13 cellular contexts compared by ENCODE assay signal in the genomic region with DNA sequence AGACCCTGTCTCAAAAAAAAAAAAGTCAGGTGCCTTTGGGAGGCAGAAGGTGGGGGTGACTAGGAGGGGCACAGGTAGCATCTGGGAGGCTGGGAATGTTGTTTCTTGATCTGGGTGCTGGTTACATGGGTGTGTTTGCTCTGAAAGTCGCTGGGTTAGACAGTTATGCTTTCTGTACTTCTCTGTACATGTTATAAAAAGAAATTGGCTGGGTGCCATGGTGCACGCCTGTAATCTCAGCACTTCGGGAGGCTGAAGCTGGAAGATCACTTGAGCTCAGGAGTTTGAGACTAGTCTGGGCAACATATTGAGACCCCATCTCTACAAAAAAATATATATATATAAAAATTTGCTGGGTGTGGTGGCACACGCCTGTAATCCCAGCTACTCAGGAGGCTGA. TPM values are rescaled to one million over a fixed set of nuclear protein-coding genes. Genes with fewer than 3 reads are reported as not detected.
DNase-seq lines count a peak whose midpoint lies in the region; FAIRE-seq and TF ChIP-seq lines count a peak whose summit lies in the region.
"Had no signal": no experiment of that assay in that cellular context is flagged by ENCODE, and none has a peak within 500 bp of the region (broad histone marks: within the 10 kb centered on the region; RNA-seq: fewer than 3 reads in every experiment).

No MANE protein-coding gene starts in this region.

- H3K27ac ChIP-seq in CD4-positive, alpha-beta memory T cell (ENCODE audit: low read depth, low read length) = peak overlapping the region; percentile 58
- H3K27ac ChIP-seq in colonic mucosa = peak overlapping the region; percentile 93
- no peak overlapping the region for H3K27ac ChIP-seq in neural progenitor cell
- H3K27ac ChIP-seq: HL-60 had no signal

- TF ChIP-seq CTCF in colonic mucosa (IDR thresholded peaks at IDR 0.05) (no peak), neural progenitor cell (IDR thresholded peaks at IDR 0.05) (no peak), CD14-positive monocyte (IDR thresholded peaks at IDR 0.05) (no peak)

- H3K9ac ChIP-seq in colonic mucosa (ENCODE audit: low read depth in 2 of 2, low read length in 2 of 2) = peak overlapping the region in 1 of 2 donors; percentile 68
- peak overlapping the region; percentile 47 for H3K9ac ChIP-seq in mucosa of stomach (ENCODE audit: low read length)
- H3K9ac ChIP-seq in neural progenitor cell = no peak overlapping the region

- H2AFZ ChIP-seq in neural progenitor cell (replicated peaks) = no peak overlapping the region

- intact Hi-C loops in CD4-positive, alpha-beta memory T cell (cut with micrococcal nuclease) = no loop called here
- intact Hi-C loops in colonic mucosa (cut with DNase I) (no loop called here), CD14-positive monocyte (cut with micrococcal nuclease) (no loop called here)

- no peaks in the 10 kb centered on the region for H3K27me3 ChIP-seq in CD4-positive, alpha-beta memory T cell (ENCODE audit: insufficient read depth, low read length)
- H3K27me3 ChIP-seq in colonic mucosa (no peaks in the 10 kb centered on the region), mucosa of stomach (ENCODE audit: control insufficient read depth, insufficient read depth, low read length) (no peaks in the 10 kb centered on the region), neural progenitor cell (no peaks in the 10 kb centered on the region)

- no peak overlapping the region for H3K4me3 ChIP-seq in CD4-positive, alpha-beta memory T cell (ENCODE audit: low read length in 2 of 2)
- H3K4me3 ChIP-seq in colonic mucosa (no peak overlapping the region), mucosa of stomach (ENCODE audit: low read length) (no peak overlapping the region), neural progenitor cell (no peak overlapping the region)

- H3K9me3 ChIP-seq in CD4-positive, alpha-beta memory T cell (ENCODE audit: control insufficient read depth in 1 of 2, low read length in 2 of 2) = no peaks in the 10 kb centered on the region
- H3K9me3 ChIP-seq in colonic mucosa (no peaks in the 10 kb centered on the region), mucosa of stomach (ENCODE audit: control insufficient read depth, low read length) (no peaks in the 10 kb centered on the region), neural progenitor cell (ENCODE audit: low read depth) (no peaks in the 10 kb centered on the region)

- H3K4me1 ChIP-seq in CD4-positive, alpha-beta memory T cell (ENCODE audit: insufficient read depth, low read length) = peaks cover 98% of the 10 kb centered on the region
- peaks cover 36% of the 10 kb centered on the region for H3K4me1 ChIP-seq in colonic mucosa
- peaks cover 53% of the 10 kb centered on the region for H3K4me1 ChIP-seq in mucosa of stomach (ENCODE audit: control insufficient read depth, insufficient read depth, low read length)
- H3K4me1 ChIP-seq in neural progenitor cell = no peaks in the 10 kb centered on the region

- H3K9me3 Mint-ChIP-seq in CD4-positive, alpha-beta memory T cell = peaks cover 0 to 2% (median 0%) of the 10 kb centered on the region in 8 donors
- H3K9me3 Mint-ChIP-seq in neural progenitor cell = no peaks in the 10 kb centered on the region
- H3K9me3 Mint-ChIP-seq in CD14-positive monocyte = no peaks in the 10 kb centered on the region

- H3K36me3 ChIP-seq in CD4-positive, alpha-beta memory T cell (ENCODE audit: insufficient read depth, low read length) = no peaks in the 10 kb centered on the region
- H3K36me3 ChIP-seq in colonic mucosa = no peaks in the 10 kb centered on the region
- H3K36me3 ChIP-seq in mucosa of stomach (ENCODE audit: control insufficient read depth, insufficient read depth, low read length) = no peaks in the 10 kb centered on the region
- H3K36me3 ChIP-seq in neural progenitor cell = no peaks in the 10 kb centered on the region

- peak overlapping the region; percentile 91 to 98 (median 93) for H3K27ac Mint-ChIP-seq in CD4-positive, alpha-beta memory T cell
- H3K27ac Mint-ChIP-seq in neural progenitor cell (no peak overlapping the region), CD14-positive monocyte (peak overlapping the region in 3 of 7 donors; percentile 2 to 58 (median 13))

- H3K4me2 ChIP-seq in neural progenitor cell = no peak overlapping the region

- H3K36me3 Mint-ChIP-seq in CD4-positive, alpha-beta memory T cell = peaks cover 9 to 17% of the 10 kb centered on the region in 2 donors
- H3K36me3 Mint-ChIP-seq in neural progenitor cell = peaks cover 8% of the 10 kb centered on the region
- H3K36me3 Mint-ChIP-seq in CD14-positive monocyte = peaks cover 8 to 30% of the 10 kb centered on the region in 2 donors

- CTCF ChIA-PET in CD4-positive, alpha-beta memory T cell (lab: Charles Lee; ENCODE audit: partially characterized antibody) = interaction anchor here (0.9 to 11.5 kb wide), 5 partner anchors 12 to 106 kb away, joined by 3 to 179 read pairs (median 10); a partner anchor contains a TSS

- peaks cover 62% of the 10 kb centered on the region for H3K79me2 ChIP-seq in neural progenitor cell (ENCODE audit: low read depth)

- POLR2A ChIA-PET in CD4-positive, alpha-beta memory T cell (lab: Charles Lee; ENCODE audit: partially characterized antibody) = interaction anchor here (1.3 to 17.3 kb wide), 5 partner anchors 12 to 111 kb away, joined by 4 to 629 read pairs (median 5); a partner anchor contains a TSS

- DNase-seq in CD4-positive, alpha-beta memory T cell = peak in 2 of 5 donors; percentile 41 to 43
- DNase-seq in RPMI8226 (peak; percentile 71), colonic mucosa (peak; percentile 88), neural progenitor cell (ENCODE audit: low spot score) (no peak), CD14-positive monocyte (ENCODE audit: low spot score) (no peak), DMS53 (lab: John Stamatoyannopoulos, UW) (no peak), HTR-8/SVneo (ENCODE audit: insufficient read length, low spot score) (no peak)
- DNase-seq: cortex of kidney, NCI-H524 had no signal

- no peaks in the 10 kb centered on the region for H3F3A ChIP-seq in neural progenitor cell (ENCODE audit: low read depth)

- H3K27me3 Mint-ChIP-seq in CD4-positive, alpha-beta memory T cell = no peaks in the 10 kb centered on the region
- H3K27me3 Mint-ChIP-seq in neural progenitor cell (ENCODE audit: insufficient read depth, low read depth) (peaks cover 3% of the 10 kb centered on the region), CD14-positive monocyte (ENCODE audit: low read depth in 3 of 3) (peaks cover 0 to 2% (median under 1%) of the 10 kb centered on the region in 3 donors)

- no peak for FAIRE-seq in HTR-8/SVneo (lab: Jason Lieb, UNC)
- FAIRE-seq: frontal cortex, TTC549 had no signal

- peaks cover 54 to 89% (median 73%) of the 10 kb centered on the region in 4 donors for H3K4me1 Mint-ChIP-seq in CD4-positive, alpha-beta memory T cell
- peaks cover 3% of the 10 kb centered on the region for H3K4me1 Mint-ChIP-seq in neural progenitor cell
- peaks cover 28% of the 10 kb centered on the region for H3K4me1 Mint-ChIP-seq in CD14-positive monocyte

- peaks cover 45% of the 10 kb centered on the region for H4K20me1 ChIP-seq in neural progenitor cell (ENCODE audit: low read depth)

- H3K4me3 Mint-ChIP-seq in CD4-positive, alpha-beta memory T cell = peak overlapping the region in 7 of 8 donors; percentile 59 to 79 (median 68)
- no peak overlapping the region for H3K4me3 Mint-ChIP-seq in neural progenitor cell
- no peak overlapping the region for H3K4me3 Mint-ChIP-seq in CD14-positive monocyte

RNA-seq across cellular contexts. Expression of a gene that starts 15.1 kb away (rescaled TPM):
- total RNA-seq in CD4-positive, alpha-beta memory T cell = 100 to 1,000 TPM; 177 to 191 TPM
- polyA plus RNA-seq in CD4-positive, alpha-beta memory T cell = 100 to 1,000 TPM; 650 to 674 TPM
- total RNA-seq in colonic mucosa = 10 to 100 TPM; 63.2 to 91.2 TPM
- 26.2 and 68.3 TPM in 2 replicates for total RNA-seq in neural progenitor cell (ENCODE audit: low replicate concordance)
- 100 to 1,000 TPM in 1 of 2 donors, 10 to 100 TPM in 1; 96.4 to 120 TPM for polyA plus RNA-seq in CD14-positive monocyte

RNA-seq across cellular contexts. Expression of a gene that starts 15.9 kb away (rescaled TPM):
- total RNA-seq in CD4-positive, alpha-beta memory T cell = 1 to 10 TPM; 1.0 to 1.7 TPM
- polyA plus RNA-seq in CD4-positive, alpha-beta memory T cell = under 1 TPM in 1 of 2 donors, not detected in 1; 0.34 TPM
- total RNA-seq in colonic mucosa = 10 to 100 TPM; 16.2 to 20.2 TPM
- 0.09 and 0.68 TPM in 2 replicates for total RNA-seq in neural progenitor cell (ENCODE audit: low replicate concordance)
- polyA plus RNA-seq in CD14-positive monocyte = not detected

RNA-seq across cellular contexts. Expression of a gene that starts 25.7 kb away (rescaled TPM):
- total RNA-seq in CD4-positive, alpha-beta memory T cell = 10 to 100 TPM; 64.6 to 65.1 TPM
- polyA plus RNA-seq in CD4-positive, alpha-beta memory T cell = 1 to 10 TPM in 1 of 2 donors, not detected in 1; 1.2 TPM
- total RNA-seq in colonic mucosa (10 to 100 TPM; 17.5 to 33.1 TPM), neural progenitor cell (ENCODE audit: low replicate concordance) (3.2 and 9.0 TPM in 2 replicates)
- under 1 TPM; 0.04 to 0.11 TPM for polyA plus RNA-seq in CD14-positive monocyte

RNA-seq across cellular contexts. Expression of a gene that starts 37.5 kb away (rescaled TPM):
- 1 to 10 TPM; 2.4 to 2.5 TPM for total RNA-seq in CD4-positive, alpha-beta memory T cell
- 1 to 10 TPM; 1.2 to 1.5 TPM for polyA plus RNA-seq in CD4-positive, alpha-beta memory T cell
- total RNA-seq in colonic mucosa = 10 to 100 TPM; 16.9 to 55.1 TPM
- total RNA-seq in neural progenitor cell (ENCODE audit: low replicate concordance) = 4.2 and 4.5 TPM in 2 replicates
- not detected for polyA plus RNA-seq in CD14-positive monocyte

RNA-seq across cellular contexts. Expression of a gene that starts 52.8 kb away (rescaled TPM):
- 10 to 100 TPM; 21.9 to 25.8 TPM for total RNA-seq in CD4-positive, alpha-beta memory T cell
- polyA plus RNA-seq in CD4-positive, alpha-beta memory T cell = 10 to 100 TPM; 40.2 to 42.5 TPM
- total RNA-seq in colonic mucosa = 100 to 1,000 TPM; 285 to 621 TPM
- 10.0 and 30.8 TPM in 2 replicates for total RNA-seq in neural progenitor cell (ENCODE audit: low replicate concordance)
- 100 to 1,000 TPM; 720 to 930 TPM for polyA plus RNA-seq in CD14-positive monocyte

Comparison
In these comparisons a context has a peak if more than half of its experiments do, and no peak if none do; other contexts are left out.
1. DNase-seq: peak in RPMI8226 (single experiment) and colonic mucosa (single experiment); none in neural progenitor cell (single experiment), CD14-positive monocyte (single experiment), DMS53 (single experiment) and HTR-8/SVneo (single experiment).
2. H3K4me3 Mint-ChIP-seq: peak in CD4-positive, alpha-beta memory T cell (7 of 8); none in neural progenitor cell (single experiment) and CD14-positive monocyte (0 of 2).
3. RNA of a gene that starts 15.9 kb away (total RNA-seq): 16.2 to 20.2 TPM in colonic mucosa; 1.0 to 1.7 TPM in CD4-positive, alpha-beta memory T cell and 0.09 to 0.68 TPM in neural progenitor cell; every median in the first group is over 4 times any median in the second.